Comparison of ENCODE assay signal across 8 cellular contexts in genomic region chr3:28915711-28916481, GRCh38.
DNase-seq lines count a peak whose midpoint lies in the region; ATAC-seq, FAIRE-seq and TF ChIP-seq lines count a peak whose summit lies in the region.
"Had no signal": no experiment of that assay in that cellular context is flagged by ENCODE, and none has a peak within 500 bp of the region (broad histone marks: within the 10 kb centered on the region; RNA-seq: fewer than 3 reads in every experiment).

No MANE protein-coding gene starts in this region.

- WGBS in ectodermal cell, 2 experiments = 59 to 65% methylated on average over 6 to 8 of the region's 8 CpGs

- H3K4me3 Mint-ChIP-seq in neural crest cell = peak overlapping the region; percentile 1

- H3K4me1 ChIP-seq in ectodermal cell (ENCODE audit: control insufficient read depth, insufficient read depth, low read length) = peaks cover 9% of the 10 kb centered on the region
- H3K4me1 ChIP-seq: right lobe of liver had no signal

- H3K27ac Mint-ChIP-seq in neural crest cell (ENCODE audit: unreplicated experiment) = no peak overlapping the region

- H3K9me3 Mint-ChIP-seq in neural crest cell = no peaks in the 10 kb centered on the region

- H3K9me3 ChIP-seq in ectodermal cell (ENCODE audit: control insufficient read depth, low read length) = no peaks in the 10 kb centered on the region
- H3K9me3 ChIP-seq: right lobe of liver had no signal

- DNase-seq in NCI-H460 (ENCODE audit: extremely low read depth, low read depth) (peak; percentile 90), neural crest cell (ENCODE audit: low read depth, low spot score) (no peak), GDM1 (lab: John Stamatoyannopoulos, UW) (no peak), GM12891 (ENCODE audit: insufficient read length, low spot score) (no peak)

- no peaks in the 10 kb centered on the region for H3K36me3 ChIP-seq in ectodermal cell (ENCODE audit: control insufficient read depth, insufficient read depth, low read length)
- H3K36me3 ChIP-seq: right lobe of liver had no signal

- FAIRE-seq in GM12891 (lab: Jason Lieb, UNC) = no peak

- H3K36me3 Mint-ChIP-seq in neural crest cell (ENCODE audit: low read depth) = no peaks in the 10 kb centered on the region

- peaks cover 28% of the 10 kb centered on the region for H3K27me3 Mint-ChIP-seq in neural crest cell (ENCODE audit: low read depth)

- no peaks in the 10 kb centered on the region for H3K27me3 ChIP-seq in ectodermal cell (ENCODE audit: control insufficient read depth, insufficient read depth, low read length, poor library complexity, severe bottlenecking)
- H3K27me3 ChIP-seq: right lobe of liver had no signal

- H3K4me1 Mint-ChIP-seq in neural crest cell = peaks cover 29% of the 10 kb centered on the region

- no peak for ATAC-seq in GM18511 (IDR thresholded peaks at IDR 0.05; ENCODE audit: unreplicated experiment)

- TF ChIP-seq POLR2A in GM12891 (IDR thresholded peaks at IDR 0.05; ENCODE audit: low read depth, low read length) = no peak

- peak overlapping the region; percentile 60 for H3K27ac ChIP-seq in ectodermal cell (ENCODE audit: insufficient read depth, low read depth, low read length, poor library complexity, severe bottlenecking)

- no peak overlapping the region for H3K4me3 ChIP-seq in ectodermal cell (ENCODE audit: insufficient read depth, low read depth, low read length)

- TF ChIP-seq CTCF in GM12873 (IDR thresholded peaks at IDR 0.05; ENCODE audit: insufficient read depth, low read depth, low read length, missing control alignments) = peak; percentile 11
- TF ChIP-seq CTCF in neural crest cell (conservative IDR thresholded peaks at IDR 0.05) = peak; percentile 30

TF ChIP-seq in GM12891, 5 proteins besides CTCF, POLR2A, EP300 and RAD21:
- TF ChIP-seq PAX5 (IDR thresholded peaks at IDR 0.05; ENCODE audit: insufficient read depth, low read length, severe bottlenecking) = no peak
- TF ChIP-seq POLR2AphosphoS5 (IDR thresholded peaks at IDR 0.05; ENCODE audit: low read depth, low read length) = no peak
- TF ChIP-seq POU2F2 (IDR thresholded peaks at IDR 0.05; ENCODE audit: low read depth, low read length) = no peak
- TF ChIP-seq TAF1 (IDR thresholded peaks at IDR 0.05; ENCODE audit: low read depth, low read length) = no peak
- TF ChIP-seq SPI1 (IDR thresholded peaks at IDR 0.05; ENCODE audit: low read depth, low read length) = no peak
